In the genomic region with DNA sequence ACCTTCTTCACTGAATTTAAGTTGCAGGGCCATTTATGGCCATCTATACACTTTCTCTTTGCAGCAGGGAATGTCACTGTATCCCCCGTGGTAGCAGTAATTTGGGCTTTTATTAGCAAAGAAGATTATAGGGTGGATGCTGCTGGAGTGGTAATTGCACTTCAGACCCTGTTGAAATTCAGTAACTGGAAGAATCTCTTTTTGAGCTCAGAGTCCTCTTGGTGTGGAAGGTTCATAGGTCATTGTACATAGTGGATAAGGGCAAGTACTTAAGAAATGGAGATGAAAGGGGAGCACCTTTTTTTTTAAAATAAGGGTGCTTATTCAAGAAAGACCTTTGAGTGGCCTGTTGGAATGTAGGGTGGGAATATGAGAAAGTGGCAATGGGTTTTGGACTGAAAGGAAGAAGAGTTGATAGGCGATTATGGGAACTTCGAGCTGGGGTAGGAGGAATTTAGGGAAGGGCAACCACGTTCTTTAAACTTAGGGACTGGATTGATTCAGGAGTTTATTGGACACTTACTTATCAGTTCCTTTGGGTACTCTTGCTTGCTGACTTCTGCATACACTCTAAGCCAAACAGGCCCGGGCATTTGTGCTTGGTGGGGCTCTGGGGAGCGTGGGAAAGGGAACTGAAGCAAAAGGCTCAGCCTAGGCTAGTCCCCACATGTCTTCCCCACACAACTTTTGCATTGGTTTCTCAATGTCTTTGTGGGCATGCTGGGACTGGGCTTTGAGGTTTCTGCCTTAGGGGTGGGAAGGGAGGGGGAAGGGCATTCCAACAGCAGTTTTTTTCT, we compare ENCODE assay signal across 1 cellular context.
TF ChIP-seq lines count a peak whose summit lies in the region.

No MANE protein-coding gene starts in this region.

TF ChIP-seq in HepG2, 621 proteins besides CTCF, POLR2A, EP300 and RAD21:
- TF ChIP-seq HNF4A (CRISPR knock-in tag; IDR thresholded peaks at IDR 0.05) (peak; percentile 91), HNF4G (IDR thresholded peaks at IDR 0.05; ENCODE audit: borderline replicate concordance, low read depth, low read length) (peak; percentile 77), HNF4G (CRISPR knock-in tag; IDR thresholded peaks at IDR 0.05; ENCODE audit: borderline replicate concordance, low read depth) (no peak), NCOR1 (IDR thresholded peaks at IDR 0.05; ENCODE audit: borderline replicate concordance, low read length) (peak; percentile 76), PAWR (CRISPR knock-in tag; IDR thresholded peaks at IDR 0.05; ENCODE audit: borderline replicate concordance) (no peak), EHMT2 (IDR thresholded peaks at IDR 0.05; ENCODE audit: borderline replicate concordance, low read depth, low read length) (0 out of 2 replicates have a peak, but pooled peaks have one; percentile 17), ZGPAT (CRISPR knock-in tag; IDR thresholded peaks at IDR 0.05) (no peak), SMAD3 (CRISPR knock-in tag; IDR thresholded peaks at IDR 0.05) (no peak), ZNF549 (CRISPR knock-in tag; IDR thresholded peaks at IDR 0.05) (peak; percentile 93), LCORL (IDR thresholded peaks at IDR 0.05) (no peak), LCORL (CRISPR knock-in tag; IDR thresholded peaks at IDR 0.05) (peak; percentile 21; the same call in 1 of the 2 replicates), ZNF609 (CRISPR knock-in tag; IDR thresholded peaks at IDR 0.05; ENCODE audit: borderline replicate concordance) (no peak), SOX6 (IDR thresholded peaks at IDR 0.05) (no peak), SOX6 (CRISPR knock-in tag; IDR thresholded peaks at IDR 0.05) (peak; percentile 31; the same call in 1 of the 2 replicates), ARID5B (CRISPR knock-in tag; IDR thresholded peaks at IDR 0.05) (peak; percentile 55), NCOA2 (CRISPR knock-in tag; IDR thresholded peaks at IDR 0.05) (peak; percentile 38; the same call in 1 of the 2 replicates)
- TF ChIP-seq, protein P1, sequence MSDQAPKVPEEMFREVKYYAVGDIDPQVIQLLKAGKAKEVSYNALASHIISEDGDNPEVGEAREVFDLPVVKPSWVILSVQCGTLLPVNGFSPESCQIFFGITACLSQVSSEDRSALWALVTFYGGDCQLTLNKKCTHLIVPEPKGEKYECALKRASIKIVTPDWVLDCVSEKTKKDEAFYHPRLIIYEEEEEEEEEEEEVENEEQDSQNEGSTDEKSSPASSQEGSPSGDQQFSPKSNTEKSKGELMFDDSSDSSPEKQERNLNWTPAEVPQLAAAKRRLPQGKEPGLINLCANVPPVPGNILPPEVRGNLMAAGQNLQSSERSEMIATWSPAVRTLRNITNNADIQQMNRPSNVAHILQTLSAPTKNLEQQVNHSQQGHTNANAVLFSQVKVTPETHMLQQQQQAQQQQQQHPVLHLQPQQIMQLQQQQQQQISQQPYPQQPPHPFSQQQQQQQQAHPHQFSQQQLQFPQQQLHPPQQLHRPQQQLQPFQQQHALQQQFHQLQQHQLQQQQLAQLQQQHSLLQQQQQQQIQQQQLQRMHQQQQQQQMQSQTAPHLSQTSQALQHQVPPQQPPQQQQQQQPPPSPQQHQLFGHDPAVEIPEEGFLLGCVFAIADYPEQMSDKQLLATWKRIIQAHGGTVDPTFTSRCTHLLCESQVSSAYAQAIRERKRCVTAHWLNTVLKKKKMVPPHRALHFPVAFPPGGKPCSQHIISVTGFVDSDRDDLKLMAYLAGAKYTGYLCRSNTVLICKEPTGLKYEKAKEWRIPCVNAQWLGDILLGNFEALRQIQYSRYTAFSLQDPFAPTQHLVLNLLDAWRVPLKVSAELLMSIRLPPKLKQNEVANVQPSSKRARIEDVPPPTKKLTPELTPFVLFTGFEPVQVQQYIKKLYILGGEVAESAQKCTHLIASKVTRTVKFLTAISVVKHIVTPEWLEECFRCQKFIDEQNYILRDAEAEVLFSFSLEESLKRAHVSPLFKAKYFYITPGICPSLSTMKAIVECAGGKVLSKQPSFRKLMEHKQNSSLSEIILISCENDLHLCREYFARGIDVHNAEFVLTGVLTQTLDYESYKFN (CRISPR knock-in tag; conservative IDR thresholded peaks at IDR 0.05): peak; percentile 47
- TF ChIP-seq, protein P2, sequence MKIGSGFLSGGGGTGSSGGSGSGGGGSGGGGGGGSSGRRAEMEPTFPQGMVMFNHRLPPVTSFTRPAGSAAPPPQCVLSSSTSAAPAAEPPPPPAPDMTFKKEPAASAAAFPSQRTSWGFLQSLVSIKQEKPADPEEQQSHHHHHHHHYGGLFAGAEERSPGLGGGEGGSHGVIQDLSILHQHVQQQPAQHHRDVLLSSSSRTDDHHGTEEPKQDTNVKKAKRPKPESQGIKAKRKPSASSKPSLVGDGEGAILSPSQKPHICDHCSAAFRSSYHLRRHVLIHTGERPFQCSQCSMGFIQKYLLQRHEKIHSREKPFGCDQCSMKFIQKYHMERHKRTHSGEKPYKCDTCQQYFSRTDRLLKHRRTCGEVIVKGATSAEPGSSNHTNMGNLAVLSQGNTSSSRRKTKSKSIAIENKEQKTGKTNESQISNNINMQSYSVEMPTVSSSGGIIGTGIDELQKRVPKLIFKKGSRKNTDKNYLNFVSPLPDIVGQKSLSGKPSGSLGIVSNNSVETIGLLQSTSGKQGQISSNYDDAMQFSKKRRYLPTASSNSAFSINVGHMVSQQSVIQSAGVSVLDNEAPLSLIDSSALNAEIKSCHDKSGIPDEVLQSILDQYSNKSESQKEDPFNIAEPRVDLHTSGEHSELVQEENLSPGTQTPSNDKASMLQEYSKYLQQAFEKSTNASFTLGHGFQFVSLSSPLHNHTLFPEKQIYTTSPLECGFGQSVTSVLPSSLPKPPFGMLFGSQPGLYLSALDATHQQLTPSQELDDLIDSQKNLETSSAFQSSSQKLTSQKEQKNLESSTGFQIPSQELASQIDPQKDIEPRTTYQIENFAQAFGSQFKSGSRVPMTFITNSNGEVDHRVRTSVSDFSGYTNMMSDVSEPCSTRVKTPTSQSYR (CRISPR knock-in tag; IDR thresholded peaks at IDR 0.05; ENCODE audit: borderline replicate concordance): 0 out of 2 replicates have a peak, but pooled peaks have one; percentile 24
